Comparison of ENCODE assay signal across 10 cellular contexts in genomic region chr20:3276400-3277015, GRCh38. TPM values are rescaled to one million over a fixed set of nuclear protein-coding genes. Genes with fewer than 3 reads are reported as not detected.
DNase-seq lines count a peak whose midpoint lies in the region; ATAC-seq and TF ChIP-seq lines count a peak whose summit lies in the region.
"Had no signal": no experiment of that assay in that cellular context is flagged by ENCODE, and none has a peak within 500 bp of the region (broad histone marks: within the 10 kb centered on the region; RNA-seq: fewer than 3 reads in every experiment).

No MANE protein-coding gene starts in this region.

- CTCF ChIA-PET in activated CD8-positive, alpha-beta memory T cell treated with anti-CD3 and anti-CD28 coated beads, Interleukin-2, amount 10 ng/mL, durations not matched to agents 7 days and 5 days (lab: Charles Lee): interaction anchor here (0.7 to 1.7 kb wide), 5 partner anchors 13 to 58 kb away, joined by 3 to 8 read pairs (median 4); no protein-coding TSS in a partner anchor

- peak overlapping the region in 32 of 59 donors; percentile 0 to 83 (median 38) for H3K27ac ChIP-seq in dorsolateral prefrontal cortex
- H3K27ac ChIP-seq: BLaER1 had no signal

- no peak overlapping the region for H3K27ac Mint-ChIP-seq in activated CD8-positive, alpha-beta memory T cell treated with anti-CD3 and anti-CD28 coated beads, Interleukin-2, amount 10 ng/mL, durations not matched to agents 7 days and 5 days

- H3K27me3 ChIP-seq in dorsolateral prefrontal cortex: no peaks in the 10 kb centered on the region
- H3K27me3 ChIP-seq: BLaER1 had no signal

- intact Hi-C loops in dorsolateral prefrontal cortex (cut with DNase I): no loop called here

- H3K4me3 ChIP-seq in dorsolateral prefrontal cortex (no peak overlapping the region), retinal pigment epithelial cell (ENCODE audit: low read length) (no peak overlapping the region)
- H3K4me3 ChIP-seq: BLaER1, lung had no signal

- H3K4me1 Mint-ChIP-seq in activated CD8-positive, alpha-beta memory T cell treated with anti-CD3 and anti-CD28 coated beads, Interleukin-2, amount 10 ng/mL, durations not matched to agents 7 days and 5 days: no peaks in the 10 kb centered on the region

- no peak overlapping the region for H3K4me3 Mint-ChIP-seq in activated CD8-positive, alpha-beta memory T cell treated with anti-CD3 and anti-CD28 coated beads, Interleukin-2, amount 10 ng/mL, durations not matched to agents 7 days and 5 days

- peak in 39 of 56 donors; percentile 9 to 54 (median 35) for TF ChIP-seq CTCF in dorsolateral prefrontal cortex (IDR thresholded peaks at IDR 0.05 in 54 of 56, conservative IDR thresholded peaks at IDR 0.05 in 2 of 56; ENCODE audit: low read depth in 1 of 56, partially characterized antibody in 56 of 56)
- peak; percentile 33 for TF ChIP-seq CTCF in retinal pigment epithelial cell (conservative IDR thresholded peaks at IDR 0.05; ENCODE audit: low read depth, low read length)

- H3K27me3 Mint-ChIP-seq in activated CD8-positive, alpha-beta memory T cell treated with anti-CD3 and anti-CD28 coated beads, Interleukin-2, amount 10 ng/mL, durations not matched to agents 7 days and 5 days: no peaks in the 10 kb centered on the region

- no peaks in the 10 kb centered on the region for H3K36me3 Mint-ChIP-seq in activated CD8-positive, alpha-beta memory T cell treated with anti-CD3 and anti-CD28 coated beads, Interleukin-2, amount 10 ng/mL, durations not matched to agents 7 days and 5 days

- no peak for DNase-seq in activated CD8-positive, alpha-beta memory T cell treated with anti-CD3 and anti-CD28 coated beads, Interleukin-2, amount 10 ng/mL, durations not matched to agents 7 days and 5 days
- no peak for DNase-seq in activated CD8-positive, alpha-beta memory T cell treated with anti-CD3 and anti-CD28 coated beads, Interleukin-2, amount 50 U/mL, for 4 hours
- DNase-seq in NCI-H446 treated with DMSO at 0.1 percent for 48 hours (lab: John Stamatoyannopoulos, UW) (peak; percentile 28), dorsolateral prefrontal cortex (peak in 1 of 10 donors; percentile 11), retinal pigment epithelial cell (ENCODE audit: low read depth) (no peak), putamen (ENCODE audit: low spot score) (no peak)
- DNase-seq in activated CD4-positive, CD25-positive, alpha-beta regulatory T cell (lab: John Stamatoyannopoulos, UW): no peak

- no peaks in the 10 kb centered on the region for H3K9me3 Mint-ChIP-seq in activated CD8-positive, alpha-beta memory T cell treated with anti-CD3 and anti-CD28 coated beads, Interleukin-2, amount 10 ng/mL, durations not matched to agents 7 days and 5 days (ENCODE audit: low read depth)

- peak; percentile 23 for ATAC-seq in activated CD8-positive, alpha-beta memory T cell treated with anti-CD3 and anti-CD28 coated beads, Interleukin-2, amount 10 ng/mL, durations not matched to agents 7 days and 5 days
- ATAC-seq in GM19397 (IDR thresholded peaks at IDR 0.05; ENCODE audit: unreplicated experiment): no peak

RNA-seq across cellular contexts. Expression of gene SLC4A11, which starts 37.5 kb away (rescaled TPM):
- 1 to 10 TPM; 5.4 to 6.0 TPM for total RNA-seq in activated CD8-positive, alpha-beta memory T cell treated with anti-CD3 and anti-CD28 coated beads, Interleukin-2, amount 10 ng/mL, durations not matched to agents 7 days and 5 days
- total RNA-seq in dorsolateral prefrontal cortex: 10 to 100 TPM in 3 of 120 experiments, 1 to 10 TPM in 117; 1.5 to 23.0 (median 3.8) TPM
